In the genomic region with DNA sequence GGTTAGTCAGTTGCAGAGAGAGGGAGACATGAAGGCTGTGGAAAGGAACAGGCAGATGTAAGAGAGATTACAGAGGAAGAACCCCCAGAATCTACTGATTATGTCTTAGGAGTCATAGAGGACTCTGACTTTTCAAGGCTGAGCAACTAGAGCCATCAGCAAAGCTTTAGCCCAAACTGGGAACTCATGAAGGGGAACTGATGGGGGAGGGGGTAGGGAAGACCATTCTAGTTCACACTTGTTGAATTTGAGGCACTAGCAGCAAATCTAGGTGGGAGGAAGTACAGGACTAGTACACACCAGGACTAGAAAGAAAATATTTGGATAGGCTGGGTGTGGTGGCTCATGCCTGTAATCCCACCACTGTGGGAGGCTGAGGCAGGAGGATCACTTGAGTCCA, we compare ENCODE assay signal across 1 cellular context.
TF ChIP-seq lines count a peak whose summit lies in the region.

No MANE protein-coding gene starts in this region.

TF ChIP-seq in HepG2, 621 proteins besides CTCF, POLR2A, EP300 and RAD21:
- TF ChIP-seq, protein P1, sequence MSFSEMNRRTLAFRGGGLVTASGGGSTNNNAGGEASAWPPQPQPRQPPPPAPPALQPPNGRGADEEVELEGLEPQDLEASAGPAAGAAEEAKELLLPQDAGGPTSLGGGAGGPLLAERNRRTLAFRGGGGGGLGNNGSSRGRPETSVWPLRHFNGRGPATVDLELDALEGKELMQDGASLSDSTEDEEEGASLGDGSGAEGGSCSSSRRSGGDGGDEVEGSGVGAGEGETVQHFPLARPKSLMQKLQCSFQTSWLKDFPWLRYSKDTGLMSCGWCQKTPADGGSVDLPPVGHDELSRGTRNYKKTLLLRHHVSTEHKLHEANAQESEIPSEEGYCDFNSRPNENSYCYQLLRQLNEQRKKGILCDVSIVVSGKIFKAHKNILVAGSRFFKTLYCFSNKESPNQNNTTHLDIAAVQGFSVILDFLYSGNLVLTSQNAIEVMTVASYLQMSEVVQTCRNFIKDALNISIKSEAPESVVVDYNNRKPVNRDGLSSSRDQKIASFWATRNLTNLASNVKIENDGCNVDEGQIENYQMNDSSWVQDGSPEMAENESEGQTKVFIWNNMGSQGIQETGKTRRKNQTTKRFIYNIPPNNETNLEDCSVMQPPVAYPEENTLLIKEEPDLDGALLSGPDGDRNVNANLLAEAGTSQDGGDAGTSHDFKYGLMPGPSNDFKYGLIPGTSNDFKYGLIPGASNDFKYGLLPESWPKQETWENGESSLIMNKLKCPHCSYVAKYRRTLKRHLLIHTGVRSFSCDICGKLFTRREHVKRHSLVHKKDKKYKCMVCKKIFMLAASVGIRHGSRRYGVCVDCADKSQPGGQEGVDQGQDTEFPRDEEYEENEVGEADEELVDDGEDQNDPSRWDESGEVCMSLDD (CRISPR knock-in tag; IDR thresholded peaks at IDR 0.05; ENCODE audit: borderline replicate concordance) = no peak
- TF ChIP-seq THYN1 (CRISPR knock-in tag; IDR thresholded peaks at IDR 0.05; ENCODE audit: borderline replicate concordance, low read depth) (no peak), ZNF841 (CRISPR knock-in tag; IDR thresholded peaks at IDR 0.05; ENCODE audit: borderline replicate concordance) (no peak), MIER2 (CRISPR knock-in tag; IDR thresholded peaks at IDR 0.05) (no peak), HOXD1 (CRISPR knock-in tag; IDR thresholded peaks at IDR 0.05) (no peak), ZNF546 (CRISPR knock-in tag; conservative IDR thresholded peaks at IDR 0.05) (no peak)
- TF ChIP-seq, protein P2, sequence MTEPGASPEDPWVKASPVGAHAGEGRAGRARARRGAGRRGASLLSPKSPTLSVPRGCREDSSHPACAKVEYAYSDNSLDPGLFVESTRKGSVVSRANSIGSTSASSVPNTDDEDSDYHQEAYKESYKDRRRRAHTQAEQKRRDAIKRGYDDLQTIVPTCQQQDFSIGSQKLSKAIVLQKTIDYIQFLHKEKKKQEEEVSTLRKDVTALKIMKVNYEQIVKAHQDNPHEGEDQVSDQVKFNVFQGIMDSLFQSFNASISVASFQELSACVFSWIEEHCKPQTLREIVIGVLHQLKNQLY (CRISPR knock-in tag; IDR thresholded peaks at IDR 0.05) = no peak
- TF ChIP-seq, protein P3, sequence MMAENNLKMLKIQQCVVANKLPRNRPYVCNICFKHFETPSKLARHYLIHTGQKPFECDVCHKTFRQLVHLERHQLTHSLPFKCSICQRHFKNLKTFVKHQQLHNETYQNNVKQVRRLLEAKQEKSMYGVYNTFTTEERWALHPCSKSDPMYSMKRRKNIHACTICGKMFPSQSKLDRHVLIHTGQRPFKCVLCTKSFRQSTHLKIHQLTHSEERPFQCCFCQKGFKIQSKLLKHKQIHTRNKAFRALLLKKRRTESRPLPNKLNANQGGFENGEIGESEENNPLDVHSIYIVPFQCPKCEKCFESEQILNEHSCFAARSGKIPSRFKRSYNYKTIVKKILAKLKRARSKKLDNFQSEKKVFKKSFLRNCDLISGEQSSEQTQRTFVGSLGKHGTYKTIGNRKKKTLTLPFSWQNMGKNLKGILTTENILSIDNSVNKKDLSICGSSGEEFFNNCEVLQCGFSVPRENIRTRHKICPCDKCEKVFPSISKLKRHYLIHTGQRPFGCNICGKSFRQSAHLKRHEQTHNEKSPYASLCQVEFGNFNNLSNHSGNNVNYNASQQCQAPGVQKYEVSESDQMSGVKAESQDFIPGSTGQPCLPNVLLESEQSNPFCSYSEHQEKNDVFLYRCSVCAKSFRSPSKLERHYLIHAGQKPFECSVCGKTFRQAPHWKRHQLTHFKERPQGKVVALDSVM (CRISPR knock-in tag; IDR thresholded peaks at IDR 0.05) = peak; percentile 34; the same call in 1 of the 2 replicates
